ENCODE assay signal across 9 cellular contexts in the genomic region with DNA sequence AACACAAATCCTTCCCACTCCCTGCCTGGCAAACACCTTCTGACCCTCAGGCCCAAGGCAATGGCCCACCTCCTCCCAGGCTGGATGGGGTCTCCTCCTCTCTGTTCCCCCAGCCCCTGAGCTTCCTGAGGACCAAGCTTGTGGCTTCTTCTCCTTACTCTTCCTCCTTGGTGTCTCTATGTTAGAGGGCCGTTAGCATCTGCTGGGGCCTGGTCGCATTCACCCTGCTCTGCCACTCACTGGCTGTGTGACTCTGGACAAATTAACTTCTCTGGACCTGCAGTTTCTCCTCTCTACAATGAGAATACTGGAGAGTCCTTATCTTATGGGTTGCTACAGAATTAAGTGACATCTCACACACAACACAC. TPM values are rescaled to one million over a fixed set of nuclear protein-coding genes. Genes with fewer than 3 reads are reported as not detected.
DNase-seq lines count a peak whose midpoint lies in the region; ATAC-seq, FAIRE-seq and TF ChIP-seq lines count a peak whose summit lies in the region.
"Had no signal": no experiment of that assay in that cellular context is flagged by ENCODE, and none has a peak within 500 bp of the region (broad histone marks: within the 10 kb centered on the region; RNA-seq: fewer than 3 reads in every experiment).

No MANE protein-coding gene starts in this region.

- no peaks in the 10 kb centered on the region for H3K27me3 Mint-ChIP-seq in activated CD4-positive, alpha-beta T cell treated with anti-CD3 and anti-CD28 coated beads, Interleukin-2, amount 10 ng/mL, durations not matched to agents 24 days and 14 days

- H3K9me3 ChIP-seq in HepG2 (ENCODE audit: low read length) = no peaks in the 10 kb centered on the region

- 49 to 92% (median 56%) methylated on average over 2 of the region's 2 CpGs for WGBS in adipose tissue, 3 donors
- 0% methylated on average over 2 of the region's 2 CpGs for WGBS in HepG2 (ENCODE audit: low lambda C conversion rate)

- peak overlapping the region; percentile 96 for H3K4me3 Mint-ChIP-seq in activated CD4-positive, alpha-beta T cell treated with anti-CD3 and anti-CD28 coated beads, Interleukin-2, amount 10 ng/mL, durations not matched to agents 24 days and 14 days

- no peaks in the 10 kb centered on the region; a peak in 1 of 5 replicates for H3K27me3 ChIP-seq in HepG2 (ENCODE audit: control insufficient read depth in 1 of 2, insufficient read depth in 2 of 2, low read length in 2 of 2)

- H3K4me3 ChIP-seq in HepG2 (replicated peaks in 1 of 3; ENCODE audit: insufficient read depth in 1 of 3, low read depth in 2 of 3, low read length in 3 of 3) = peak overlapping the region; percentile 75 to 84 (median 78)

- TF ChIP-seq RAD21 in HepG2 (CRISPR knock-in tag; IDR thresholded peaks at IDR 0.05) = no peak

- POLR2A ChIA-PET in HepG2 (lab: Yijun Ruan, JAX) = interaction anchor here (0.8 to 3.4 kb wide), 18 partner anchors 11 to 765 kb away, joined by 3 to 39 read pairs (median 4); a partner anchor contains a TSS

- no peak for DNase-seq in activated CD4-positive, alpha-beta T cell treated with anti-CD3 and anti-CD28 coated beads, Interleukin-2, amount 10 ng/mL, durations not matched to agents 24 days and 14 days
- DNase-seq in activated CD4-positive, alpha-beta T cell treated with anti-CD3 and anti-CD28 coated beads, Interleukin-2, amount 50 U/mL, for 1 hour = no peak
- DNase-seq in HepG2 (ENCODE audit: low spot score) (no peak), GM19239 (ENCODE audit: insufficient read length, low spot score) (no peak), OCI-M2 (lab: John Stamatoyannopoulos, UW; ENCODE audit: unreplicated experiment) (no peak)

- H3K36me3 Mint-ChIP-seq in activated CD4-positive, alpha-beta T cell treated with anti-CD3 and anti-CD28 coated beads, Interleukin-2, amount 10 ng/mL, durations not matched to agents 24 days and 14 days (ENCODE audit: low read depth) = peaks cover 5% of the 10 kb centered on the region

- no peak for TF ChIP-seq CTCF in HepG2 (CRISPR knock-in tag; IDR thresholded peaks at IDR 0.05)

- no peak overlapping the region for H2AFZ ChIP-seq in HepG2 (ENCODE audit: low read length)

- no peaks in the 10 kb centered on the region for H3K36me3 ChIP-seq in HepG2 (replicated peaks in 1 of 2; ENCODE audit: control insufficient read depth in 1 of 2, insufficient read depth in 2 of 2, low read length in 2 of 2)

- TF ChIP-seq EP300 in HepG2 (IDR thresholded peaks at IDR 0.05; ENCODE audit: low read depth in 2 of 2, low read length in 2 of 2) (no peak), HepG2 (CRISPR knock-in tag; IDR thresholded peaks at IDR 0.05; ENCODE audit: borderline replicate concordance) (no peak)

- intact Hi-C loops in activated CD4-positive, alpha-beta T cell treated with anti-CD3 and anti-CD28 coated beads, Interleukin-2, amount 10 ng/mL, durations not matched to agents 24 days and 14 days (cut with micrococcal nuclease) = loop anchor here (1.0 to 2.0 kb wide), 5 partner anchors 18 to 409 kb away; a partner anchor contains a TSS
- intact Hi-C loops in HepG2 (cut with micrococcal nuclease; ENCODE audit: unreplicated experiment) = loop anchor here (1.0 to 10.0 kb wide), 4 partner anchors 19 to 257 kb away; a partner anchor contains a TSS

- in situ Hi-C loops in HepG2 (cut with HindIII; ENCODE audit: extremely low pct_ligation_motif_present, low pct_unique_long_range_greater_than_20kb) = no loop called here

- FAIRE-seq in HepG2 (lab: Jason Lieb, UNC) (no peak), GM19239 (lab: Jason Lieb, UNC) (no peak)

- H3K79me2 ChIP-seq in HepG2 (ENCODE audit: insufficient read depth, low read length) = no peaks in the 10 kb centered on the region

- no peaks in the 10 kb centered on the region for H4K20me1 ChIP-seq in HepG2 (ENCODE audit: insufficient read depth, low read length)

- H3K27ac Mint-ChIP-seq in activated CD4-positive, alpha-beta T cell treated with anti-CD3 and anti-CD28 coated beads, Interleukin-2, amount 10 ng/mL, durations not matched to agents 24 days and 14 days = peak overlapping the region; percentile 83

- CTCF ChIA-PET in HepG2 (lab: Yijun Ruan, JAX; ENCODE audit: low intra/inter-chr PET ratio, low total read pairs) = no interaction called here

- BruUV-seq in HepG2 (replicated peaks; lab: Mats Ljungman, UMichigan) = TSS peak; percentile 95

- H3K4me2 ChIP-seq in HepG2 (ENCODE audit: low read depth, low read length) = peak overlapping the region; percentile 91

- peak overlapping the region; percentile 79 for H3K9ac ChIP-seq in HepG2 (ENCODE audit: insufficient read depth, low read depth, low read length)

- H3K27ac ChIP-seq in adipose tissue (ENCODE audit: low read depth, low read length) (peak overlapping the region; percentile 96), HepG2 (ENCODE audit: extremely low read length, insufficient read depth, low read length) (peak overlapping the region; percentile 93), temporal lobe (ENCODE audit: low read depth, low read length) (peak overlapping the region; percentile 95)

- TF ChIP-seq POLR2A in HepG2 (IDR thresholded peaks at IDR 0.05; ENCODE audit: insufficient read depth in 1 of 2, low read depth in 2 of 2, low read length in 2 of 2) = no peak

- peak; percentile 2 for ATAC-seq in HepG2
- ATAC-seq in GM18519 (IDR thresholded peaks at IDR 0.05; ENCODE audit: low FRiP score, unreplicated experiment) = no peak

- H3K4me1 Mint-ChIP-seq in activated CD4-positive, alpha-beta T cell treated with anti-CD3 and anti-CD28 coated beads, Interleukin-2, amount 10 ng/mL, durations not matched to agents 24 days and 14 days = peaks cover 50% of the 10 kb centered on the region

- H3K4me1 ChIP-seq in HepG2 (ENCODE audit: insufficient read depth, low read length) = peaks cover 72% of the 10 kb centered on the region

- H3K9me3 Mint-ChIP-seq in activated CD4-positive, alpha-beta T cell treated with anti-CD3 and anti-CD28 coated beads, Interleukin-2, amount 10 ng/mL, durations not matched to agents 24 days and 14 days = no peaks in the 10 kb centered on the region

RNA-seq across cellular contexts. Expression of a gene that starts 0.7 kb away (rescaled TPM):
- 465 TPM in 2 replicates for total RNA-seq in activated CD4-positive, alpha-beta T cell treated with anti-CD3 and anti-CD28 coated beads, Interleukin-2, amount 10 ng/mL, durations not matched to agents 24 days and 14 days
- polyA plus RNA-seq in adipose tissue (1,000 to 10,000 TPM in 2 of 3 donors, 100 to 1,000 TPM in 1; 558 to 7,150 (median 3,647) TPM), HepG2 (2011; rRNA removed) (115 and 135 TPM in 2 replicates)
- total RNA-seq in HepG2 (2016; rRNA removed; fragmentation: Illumina TruSeq; extraction: Trizol) (371 and 409 TPM in 2 replicates), temporal lobe (4.2 TPM)
- total RNA-seq in HepG2 (2016; cell fraction: cytosol; rRNA removed; fragmentation: Illumina TruSeq; extraction: Trizol; ENCODE audit: low read depth) = 157 and 189 TPM in 2 replicates
- total RNA-seq in HepG2 (2016; cell fraction: insoluble cytoplasmic fraction; rRNA removed; fragmentation: Illumina TruSeq; extraction: Trizol) = 352 and 408 TPM in 2 replicates
- total RNA-seq in HepG2 (2016; cell fraction: membrane; rRNA removed; fragmentation: Illumina TruSeq; extraction: Trizol) = 229 and 245 TPM in 2 replicates
- 163 and 193 TPM in 2 replicates for total RNA-seq in HepG2 (2016; cell fraction: nucleus; rRNA removed; fragmentation: Illumina TruSeq; extraction: Trizol)
- 73.7 and 154 TPM in 2 replicates for polyA plus RNA-seq in HepG2 (2011; cell fraction: cytosol; rRNA removed)
- polyA plus RNA-seq in HepG2 (2011; cell fraction: nucleus; rRNA removed) = 59.7 and 92.9 TPM in 2 replicates
- polyA plus RNA-seq in HepG2 (2012) = 238 and 414 TPM in 2 replicates
- polyA plus RNA-seq in HepG2 (2016; cell fraction: cytosol; fragmentation: Illumina TruSeq; extraction: Trizol; ENCODE audit: low read depth) = 372 and 462 TPM in 2 replicates
- polyA plus RNA-seq in HepG2 (2016; cell fraction: insoluble cytoplasmic fraction; fragmentation: Illumina TruSeq; extraction: Trizol; ENCODE audit: low read depth) = 827 and 1,007 TPM in 2 replicates
- polyA plus RNA-seq in HepG2 (2016; cell fraction: membrane; fragmentation: Illumina TruSeq; extraction: Trizol; ENCODE audit: low read depth) = 520 and 590 TPM in 2 replicates
- 496 and 540 TPM in 2 replicates for polyA plus RNA-seq in HepG2 (2016; cell fraction: nucleus; fragmentation: Illumina TruSeq; extraction: Trizol; ENCODE audit: insufficient read depth, low read depth)
- polyA minus RNA-seq in HepG2 (2011; rRNA and poly(A)+ RNA removed; ENCODE audit: low replicate concordance) = 32.0 and 145 TPM in 2 replicates
- 123 and 174 TPM in 2 replicates for polyA minus RNA-seq in HepG2 (2011; cell fraction: cytosol; rRNA and poly(A)+ RNA removed)
- polyA minus RNA-seq in HepG2 (2011; cell fraction: nucleus; rRNA and poly(A)+ RNA removed) = 12.1 and 19.8 TPM in 2 replicates

RNA-seq across cellular contexts. Expression of a gene that starts 17.9 kb away (rescaled TPM):
- 136 and 152 TPM in 2 replicates for total RNA-seq in activated CD4-positive, alpha-beta T cell treated with anti-CD3 and anti-CD28 coated beads, Interleukin-2, amount 10 ng/mL, durations not matched to agents 24 days and 14 days
- polyA plus RNA-seq in adipose tissue (1,000 to 10,000 TPM in 2 of 3 donors, 100 to 1,000 TPM in 1; 256 to 2,506 (median 1,432) TPM), HepG2 (2011; rRNA removed) (65.7 and 110 TPM in 2 replicates)
- total RNA-seq in HepG2 (2016; rRNA removed; fragmentation: Illumina TruSeq; extraction: Trizol) (1,072 and 1,398 TPM in 2 replicates), temporal lobe (5.4 TPM)
- total RNA-seq in HepG2 (2016; cell fraction: cytosol; rRNA removed; fragmentation: Illumina TruSeq; extraction: Trizol; ENCODE audit: low read depth) = 449 and 580 TPM in 2 replicates
- total RNA-seq in HepG2 (2016; cell fraction: insoluble cytoplasmic fraction; rRNA removed; fragmentation: Illumina TruSeq; extraction: Trizol) = 1,060 and 1,516 TPM in 2 replicates
- total RNA-seq in HepG2 (2016; cell fraction: membrane; rRNA removed; fragmentation: Illumina TruSeq; extraction: Trizol) = 620 and 688 TPM in 2 replicates
- 375 and 428 TPM in 2 replicates for total RNA-seq in HepG2 (2016; cell fraction: nucleus; rRNA removed; fragmentation: Illumina TruSeq; extraction: Trizol)
- polyA plus RNA-seq in HepG2 (2011; cell fraction: cytosol; rRNA removed) = 60.2 and 170 TPM in 2 replicates
- 44.6 and 58.6 TPM in 2 replicates for polyA plus RNA-seq in HepG2 (2011; cell fraction: nucleus; rRNA removed)
- polyA plus RNA-seq in HepG2 (2012) = 41.0 and 60.0 TPM in 2 replicates
- polyA plus RNA-seq in HepG2 (2016; cell fraction: cytosol; fragmentation: Illumina TruSeq; extraction: Trizol; ENCODE audit: low read depth) = 331 and 417 TPM in 2 replicates
- 916 and 1,090 TPM in 2 replicates for polyA plus RNA-seq in HepG2 (2016; cell fraction: insoluble cytoplasmic fraction; fragmentation: Illumina TruSeq; extraction: Trizol; ENCODE audit: low read depth)
- polyA plus RNA-seq in HepG2 (2016; cell fraction: membrane; fragmentation: Illumina TruSeq; extraction: Trizol; ENCODE audit: low read depth) = 493 and 496 TPM in 2 replicates
- polyA plus RNA-seq in HepG2 (2016; cell fraction: nucleus; fragmentation: Illumina TruSeq; extraction: Trizol; ENCODE audit: insufficient read depth, low read depth) = 455 and 459 TPM in 2 replicates
- polyA minus RNA-seq in HepG2 (2011; rRNA and poly(A)+ RNA removed; ENCODE audit: low replicate concordance) = 37.7 and 61.5 TPM in 2 replicates
- polyA minus RNA-seq in HepG2 (2011; cell fraction: cytosol; rRNA and poly(A)+ RNA removed) = 10.3 and 29.3 TPM in 2 replicates
- 4.0 and 4.5 TPM in 2 replicates for polyA minus RNA-seq in HepG2 (2011; cell fraction: nucleus; rRNA and poly(A)+ RNA removed)
- total RNA-seq: H4 had no signal

RNA-seq across cellular contexts. Expression of a gene that starts 18.3 kb away (rescaled TPM):
- 5.9 and 9.3 TPM in 2 replicates for total RNA-seq in activated CD4-positive, alpha-beta T cell treated with anti-CD3 and anti-CD28 coated beads, Interleukin-2, amount 10 ng/mL, durations not matched to agents 24 days and 14 days
- polyA plus RNA-seq in adipose tissue (1 to 10 TPM in 2 of 3 donors, under 1 TPM in 1; 0.91 to 2.7 (median 1.8) TPM), HepG2 (2011; rRNA removed) (not detected in 2 replicates)
- total RNA-seq in HepG2 (2016; rRNA removed; fragmentation: Illumina TruSeq; extraction: Trizol) (not detected in 2 replicates), temporal lobe (12.8 TPM)
- total RNA-seq in HepG2 (2016; cell fraction: cytosol; rRNA removed; fragmentation: Illumina TruSeq; extraction: Trizol; ENCODE audit: low read depth) = not detected in 2 replicates
- not detected in 2 replicates for total RNA-seq in HepG2 (2016; cell fraction: insoluble cytoplasmic fraction; rRNA removed; fragmentation: Illumina TruSeq; extraction: Trizol)
- total RNA-seq in HepG2 (2016; cell fraction: membrane; rRNA removed; fragmentation: Illumina TruSeq; extraction: Trizol) = not detected in 2 replicates
- total RNA-seq in HepG2 (2016; cell fraction: nucleus; rRNA removed; fragmentation: Illumina TruSeq; extraction: Trizol) = not detected in 2 replicates
- not detected in 2 replicates for polyA plus RNA-seq in HepG2 (2011; cell fraction: cytosol; rRNA removed)
- polyA plus RNA-seq in HepG2 (2011; cell fraction: nucleus; rRNA removed) = not detected in 2 replicates
- polyA plus RNA-seq in HepG2 (2012) = not detected in 2 replicates
- not detected in 2 replicates for polyA plus RNA-seq in HepG2 (2016; cell fraction: cytosol; fragmentation: Illumina TruSeq; extraction: Trizol; ENCODE audit: low read depth)
- not detected in 2 replicates for polyA plus RNA-seq in HepG2 (2016; cell fraction: insoluble cytoplasmic fraction; fragmentation: Illumina TruSeq; extraction: Trizol; ENCODE audit: low read depth)
- polyA plus RNA-seq in HepG2 (2016; cell fraction: membrane; fragmentation: Illumina TruSeq; extraction: Trizol; ENCODE audit: low read depth) = not detected in 2 replicates
- polyA plus RNA-seq in HepG2 (2016; cell fraction: nucleus; fragmentation: Illumina TruSeq; extraction: Trizol; ENCODE audit: insufficient read depth, low read depth) = not detected in 2 replicates
- polyA minus RNA-seq in HepG2 (2011; rRNA and poly(A)+ RNA removed; ENCODE audit: low replicate concordance) = not detected in 2 replicates
- polyA minus RNA-seq in HepG2 (2011; cell fraction: cytosol; rRNA and poly(A)+ RNA removed) = not detected in 2 replicates
- polyA minus RNA-seq in HepG2 (2011; cell fraction: nucleus; rRNA and poly(A)+ RNA removed) = not detected in 2 replicates
- total RNA-seq: H4 had no signal

RNA-seq across cellular contexts. Expression of a gene that starts 24.8 kb away (rescaled TPM):
- total RNA-seq in activated CD4-positive, alpha-beta T cell treated with anti-CD3 and anti-CD28 coated beads, Interleukin-2, amount 10 ng/mL, durations not matched to agents 24 days and 14 days = not detected in 2 replicates
- 1,000 to 10,000 TPM in 1 of 3 donors, 100 to 1,000 TPM in 2; 108 to 1,265 (median 551) TPM for polyA plus RNA-seq in adipose tissue
- total RNA-seq in HepG2 (2016; rRNA removed; fragmentation: Illumina TruSeq; extraction: Trizol) = 4.6 and 5.5 TPM in 2 replicates
- total RNA-seq in HepG2 (2016; cell fraction: cytosol; rRNA removed; fragmentation: Illumina TruSeq; extraction: Trizol; ENCODE audit: low read depth) = 3.8 and 10.7 TPM in 2 replicates
- 4.5 and 5.2 TPM in 2 replicates for total RNA-seq in HepG2 (2016; cell fraction: insoluble cytoplasmic fraction; rRNA removed; fragmentation: Illumina TruSeq; extraction: Trizol)
- total RNA-seq in HepG2 (2016; cell fraction: membrane; rRNA removed; fragmentation: Illumina TruSeq; extraction: Trizol) = 4.8 and 6.1 TPM in 2 replicates
- total RNA-seq in HepG2 (2016; cell fraction: nucleus; rRNA removed; fragmentation: Illumina TruSeq; extraction: Trizol) = 1.6 and 1.9 TPM in 2 replicates
- polyA plus RNA-seq in HepG2 (2011; rRNA removed) = not detected in 2 replicates
- polyA plus RNA-seq in HepG2 (2011; cell fraction: cytosol; rRNA removed) = 0.17 TPM in 1 of 2 replicates, not detected in the other
- polyA plus RNA-seq in HepG2 (2011; cell fraction: nucleus; rRNA removed) = not detected in 2 replicates
- polyA plus RNA-seq in HepG2 (2012) = not detected in 2 replicates
- polyA plus RNA-seq in HepG2 (2016; cell fraction: cytosol; fragmentation: Illumina TruSeq; extraction: Trizol; ENCODE audit: low read depth) = 4.5 and 9.2 TPM in 2 replicates
- polyA plus RNA-seq in HepG2 (2016; cell fraction: insoluble cytoplasmic fraction; fragmentation: Illumina TruSeq; extraction: Trizol; ENCODE audit: low read depth) = 5.1 and 5.3 TPM in 2 replicates
- 4.1 and 7.0 TPM in 2 replicates for polyA plus RNA-seq in HepG2 (2016; cell fraction: membrane; fragmentation: Illumina TruSeq; extraction: Trizol; ENCODE audit: low read depth)
- 2.3 and 3.0 TPM in 2 replicates for polyA plus RNA-seq in HepG2 (2016; cell fraction: nucleus; fragmentation: Illumina TruSeq; extraction: Trizol; ENCODE audit: insufficient read depth, low read depth)
- polyA minus RNA-seq in HepG2 (2011; rRNA and poly(A)+ RNA removed; ENCODE audit: low replicate concordance) = not detected in 2 replicates
- not detected in 2 replicates for polyA minus RNA-seq in HepG2 (2011; cell fraction: cytosol; rRNA and poly(A)+ RNA removed)
- polyA minus RNA-seq in HepG2 (2011; cell fraction: nucleus; rRNA and poly(A)+ RNA removed) = not detected in 2 replicates
- 0.74 TPM for total RNA-seq in temporal lobe
- total RNA-seq: H4 had no signal

RNA-seq across cellular contexts. Expression of a gene that starts 30.8 kb away (rescaled TPM):
- 1.8 and 2.1 TPM in 2 replicates for total RNA-seq in activated CD4-positive, alpha-beta T cell treated with anti-CD3 and anti-CD28 coated beads, Interleukin-2, amount 10 ng/mL, durations not matched to agents 24 days and 14 days
- polyA plus RNA-seq in adipose tissue = 1,000 to 10,000 TPM in 2 of 3 donors, 100 to 1,000 TPM in 1; 259 to 2,112 (median 1,254) TPM
- 10.4 and 14.0 TPM in 2 replicates for total RNA-seq in HepG2 (2016; rRNA removed; fragmentation: Illumina TruSeq; extraction: Trizol)
- 1.2 and 6.7 TPM in 2 replicates for total RNA-seq in HepG2 (2016; cell fraction: cytosol; rRNA removed; fragmentation: Illumina TruSeq; extraction: Trizol; ENCODE audit: low read depth)
- 11.0 and 11.9 TPM in 2 replicates for total RNA-seq in HepG2 (2016; cell fraction: insoluble cytoplasmic fraction; rRNA removed; fragmentation: Illumina TruSeq; extraction: Trizol)
- 3.9 and 4.7 TPM in 2 replicates for total RNA-seq in HepG2 (2016; cell fraction: membrane; rRNA removed; fragmentation: Illumina TruSeq; extraction: Trizol)
- 2.4 and 4.5 TPM in 2 replicates for total RNA-seq in HepG2 (2016; cell fraction: nucleus; rRNA removed; fragmentation: Illumina TruSeq; extraction: Trizol)
- 4.8 and 8.3 TPM in 2 replicates for polyA plus RNA-seq in HepG2 (2011; rRNA removed)
- 5.8 and 10.7 TPM in 2 replicates for polyA plus RNA-seq in HepG2 (2011; cell fraction: cytosol; rRNA removed)
- polyA plus RNA-seq in HepG2 (2011; cell fraction: nucleus; rRNA removed) = 2.9 and 3.7 TPM in 2 replicates
- polyA plus RNA-seq in HepG2 (2012) = 4.1 and 6.6 TPM in 2 replicates
- polyA plus RNA-seq in HepG2 (2016; cell fraction: cytosol; fragmentation: Illumina TruSeq; extraction: Trizol; ENCODE audit: low read depth) = 3.5 TPM in 2 replicates
- polyA plus RNA-seq in HepG2 (2016; cell fraction: insoluble cytoplasmic fraction; fragmentation: Illumina TruSeq; extraction: Trizol; ENCODE audit: low read depth) = 12.3 and 12.6 TPM in 2 replicates
- 6.3 and 7.2 TPM in 2 replicates for polyA plus RNA-seq in HepG2 (2016; cell fraction: membrane; fragmentation: Illumina TruSeq; extraction: Trizol; ENCODE audit: low read depth)
- 10.5 and 12.1 TPM in 2 replicates for polyA plus RNA-seq in HepG2 (2016; cell fraction: nucleus; fragmentation: Illumina TruSeq; extraction: Trizol; ENCODE audit: insufficient read depth, low read depth)
- 9.5 TPM in 1 of 2 replicates, not detected in the other for polyA minus RNA-seq in HepG2 (2011; rRNA and poly(A)+ RNA removed; ENCODE audit: low replicate concordance)
- polyA minus RNA-seq in HepG2 (2011; cell fraction: cytosol; rRNA and poly(A)+ RNA removed) = 2.8 TPM in 1 of 2 replicates, not detected in the other
- polyA minus RNA-seq in HepG2 (2011; cell fraction: nucleus; rRNA and poly(A)+ RNA removed) = 1.5 TPM in 1 of 2 replicates, not detected in the other
- total RNA-seq in temporal lobe = not detected
- total RNA-seq: H4 had no signal

Comparison
In these comparisons a context has a peak if more than half of its experiments do, and no peak if none do; other contexts are left out.
1. RNA of a gene that starts 0.7 kb away (total RNA-seq): 465 TPM in activated CD4-positive, alpha-beta T cell treated with anti-CD3 and anti-CD28 coated beads, Interleukin-2, amount 10 ng/mL, durations not matched to agents 24 days and 14 days and 157 to 409 TPM in HepG2; 4.2 TPM in temporal lobe (single experiment); every median in the first group is over 10 times any median in the second.
2. RNA of a gene that starts 17.9 kb away (total RNA-seq): 375 to 1,516 TPM in HepG2 and 136 to 152 TPM in activated CD4-positive, alpha-beta T cell treated with anti-CD3 and anti-CD28 coated beads, Interleukin-2, amount 10 ng/mL, durations not matched to agents 24 days and 14 days; 5.4 TPM in temporal lobe (single experiment); every median in the first group is over 10 times any median in the second.
3. Peak in every context shown above with its lines, with median percentiles within 50 percentile points of each other: H3K27ac ChIP-seq.